ENCODE assay signal across 8 cellular contexts in genomic region chr1:231039161-231040018, GRCh38. TPM values are rescaled to one million over a fixed set of nuclear protein-coding genes. Genes with fewer than 3 reads are reported as not detected.
DNase-seq lines count a peak whose midpoint lies in the region; ATAC-seq and TF ChIP-seq lines count a peak whose summit lies in the region.

No MANE protein-coding gene starts in this region.

- TF ChIP-seq CTCF in LNCaP clone FGC (IDR thresholded peaks at IDR 0.05; ENCODE audit: control insufficient read depth, extremely low read depth, insufficient read depth) = no peak

- peak overlapping the region; percentile 61 for H3K4me3 ChIP-seq in LNCaP clone FGC (ENCODE audit: low read depth, low read length)

- peak; percentile 75 for DNase-seq in DMS53 (lab: John Stamatoyannopoulos, UW)
- no peak for DNase-seq in LNCaP clone FGC (ENCODE audit: low read depth)
- DNase-seq in activated CD4-positive, alpha-beta T cell treated with anti-CD3 and anti-CD28 coated beads for 24 hours (ENCODE audit: low read depth in 2 of 2) = peak; percentile 4 to 15
- peak; percentile 49 for DNase-seq in dermis blood vessel endothelial cell
- peak; percentile 35 to 52 for DNase-seq in lung microvascular endothelial cell (ENCODE audit: low read depth in 2 of 2)
- DNase-seq in stimulated activated CD8-positive, alpha-beta memory T cell treated with anti-CD3 and anti-CD28 coated beads, Interleukin-4, amount 100 ng/mL, for 48 hours = peak; percentile 64
- DNase-seq in NK-92 treated with Interleukin-12 subunit alpha and Interleukin-12 subunit beta, amount 100 ng/mL, for 24 hours (lab: John Stamatoyannopoulos, UW) = no peak

- ATAC-seq in GM21576 (IDR thresholded peaks at IDR 0.05; ENCODE audit: unreplicated experiment) = peak; percentile 41

RNA-seq across cellular contexts. Expression of gene FAM89A, which starts 0.7 kb away (rescaled TPM):
- total RNA-seq in dermis blood vessel endothelial cell (20.5 and 44.2 TPM in 2 replicates), lung microvascular endothelial cell (23.5 and 56.7 TPM in 2 replicates)

Comparison
In these comparisons a context has a peak if more than half of its experiments do, and no peak if none do; other contexts are left out.
1. DNase-seq: peak in DMS53 (single experiment), activated CD4-positive, alpha-beta T cell treated with anti-CD3 and anti-CD28 coated beads for 24 hours (2 of 2), dermis blood vessel endothelial cell (single experiment), lung microvascular endothelial cell (2 of 2) and stimulated activated CD8-positive, alpha-beta memory T cell treated with anti-CD3 and anti-CD28 coated beads, Interleukin-4, amount 100 ng/mL, for 48 hours (single experiment); none in LNCaP clone FGC (single experiment) and NK-92 treated with Interleukin-12 subunit alpha and Interleukin-12 subunit beta, amount 100 ng/mL, for 24 hours (single experiment).